ENCODE assay signal across 1 cellular context in the genomic region with DNA sequence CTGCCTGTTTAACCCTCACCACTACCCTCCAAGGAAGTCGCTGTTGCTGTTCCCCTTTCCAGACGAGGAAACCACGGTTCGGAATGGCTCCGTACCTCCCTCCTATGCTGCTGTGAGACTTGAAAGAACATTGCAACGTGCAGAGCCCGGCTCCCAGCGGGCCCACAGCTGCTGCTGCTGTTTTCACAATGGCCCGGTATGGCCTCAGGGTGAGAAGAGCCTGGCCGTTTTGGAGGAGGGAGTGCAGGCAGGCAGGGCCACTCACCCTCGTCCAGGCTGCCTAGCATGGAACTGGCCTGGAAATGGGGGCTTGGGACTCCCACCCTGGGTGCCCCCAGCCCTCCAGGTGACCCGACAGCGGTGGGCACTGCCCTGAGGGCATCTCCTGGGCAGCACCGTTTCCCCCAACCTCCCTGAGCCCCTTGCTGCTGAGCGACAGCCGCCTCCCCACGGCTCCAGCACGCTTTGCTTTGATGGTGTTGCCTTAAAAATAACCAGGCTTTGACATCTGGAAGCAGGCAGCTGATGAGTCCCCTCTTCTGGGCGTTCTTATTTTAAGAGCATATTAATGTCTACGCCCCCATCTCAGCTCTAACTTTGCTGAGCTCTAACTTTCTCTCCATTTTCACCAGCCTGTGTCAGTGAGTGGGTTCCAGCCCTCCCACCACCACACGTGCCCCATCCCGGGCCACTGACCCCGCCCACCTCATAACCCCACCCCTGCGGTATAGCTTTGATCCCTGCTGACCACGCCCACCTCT.
TF ChIP-seq lines count a peak whose summit lies in the region.

No MANE protein-coding gene starts in this region.

TF ChIP-seq in HepG2, 621 proteins besides CTCF, POLR2A, EP300 and RAD21 (continued from another document and continues in another):
- TF ChIP-seq, protein P1, sequence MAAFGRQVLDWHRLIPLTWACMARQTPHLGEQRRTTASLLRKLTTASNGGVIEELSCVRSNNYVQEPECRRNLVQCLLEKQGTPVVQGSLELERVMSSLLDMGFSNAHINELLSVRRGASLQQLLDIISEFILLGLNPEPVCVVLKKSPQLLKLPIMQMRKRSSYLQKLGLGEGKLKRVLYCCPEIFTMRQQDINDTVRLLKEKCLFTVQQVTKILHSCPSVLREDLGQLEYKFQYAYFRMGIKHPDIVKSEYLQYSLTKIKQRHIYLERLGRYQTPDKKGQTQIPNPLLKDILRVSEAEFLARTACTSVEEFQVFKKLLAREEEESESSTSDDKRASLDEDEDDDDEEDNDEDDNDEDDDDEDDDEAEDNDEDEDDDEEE (CRISPR knock-in tag; IDR thresholded peaks at IDR 0.05) = no peak
- TF ChIP-seq ZNF891 (CRISPR knock-in tag; IDR thresholded peaks at IDR 0.05) = no peak
- no peak for TF ChIP-seq ZZZ3 (CRISPR knock-in tag; IDR thresholded peaks at IDR 0.05; ENCODE audit: borderline replicate concordance)
- TF ChIP-seq RFXANK (CRISPR knock-in tag; IDR thresholded peaks at IDR 0.05) = no peak
- TF ChIP-seq, protein P2, sequence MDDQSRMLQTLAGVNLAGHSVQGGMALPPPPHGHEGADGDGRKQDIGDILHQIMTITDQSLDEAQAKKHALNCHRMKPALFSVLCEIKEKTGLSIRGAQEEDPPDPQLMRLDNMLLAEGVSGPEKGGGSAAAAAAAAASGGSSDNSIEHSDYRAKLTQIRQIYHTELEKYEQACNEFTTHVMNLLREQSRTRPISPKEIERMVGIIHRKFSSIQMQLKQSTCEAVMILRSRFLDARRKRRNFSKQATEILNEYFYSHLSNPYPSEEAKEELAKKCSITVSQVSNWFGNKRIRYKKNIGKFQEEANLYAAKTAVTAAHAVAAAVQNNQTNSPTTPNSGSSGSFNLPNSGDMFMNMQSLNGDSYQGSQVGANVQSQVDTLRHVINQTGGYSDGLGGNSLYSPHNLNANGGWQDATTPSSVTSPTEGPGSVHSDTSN (CRISPR knock-in tag; IDR thresholded peaks at IDR 0.05; ENCODE audit: borderline replicate concordance) = no peak
- no peak for TF ChIP-seq JUND (CRISPR knock-in tag; IDR thresholded peaks at IDR 0.05)
- TF ChIP-seq SP4 (CRISPR knock-in tag; IDR thresholded peaks at IDR 0.05) = no peak
- TF ChIP-seq SSRP1 (CRISPR knock-in tag; IDR thresholded peaks at IDR 0.05) = no peak
- TF ChIP-seq ZBTB25 (CRISPR knock-in tag; IDR thresholded peaks at IDR 0.05) = peak; percentile 29; the same call in 1 of the 2 replicates
- TF ChIP-seq ZNF563 (CRISPR knock-in tag; IDR thresholded peaks at IDR 0.05) = 0 out of 2 replicates have a peak, but pooled peaks have one; percentile 52
- TF ChIP-seq ZFP90 (CRISPR knock-in tag; IDR thresholded peaks at IDR 0.05; ENCODE audit: borderline replicate concordance) = no peak
- TF ChIP-seq, protein P3, sequence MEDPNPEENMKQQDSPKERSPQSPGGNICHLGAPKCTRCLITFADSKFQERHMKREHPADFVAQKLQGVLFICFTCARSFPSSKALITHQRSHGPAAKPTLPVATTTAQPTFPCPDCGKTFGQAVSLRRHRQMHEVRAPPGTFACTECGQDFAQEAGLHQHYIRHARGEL (CRISPR knock-in tag; IDR thresholded peaks at IDR 0.05) = no peak
- TF ChIP-seq, protein P4, sequence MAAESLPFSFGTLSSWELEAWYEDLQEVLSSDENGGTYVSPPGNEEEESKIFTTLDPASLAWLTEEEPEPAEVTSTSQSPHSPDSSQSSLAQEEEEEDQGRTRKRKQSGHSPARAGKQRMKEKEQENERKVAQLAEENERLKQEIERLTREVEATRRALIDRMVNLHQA (CRISPR knock-in tag; IDR thresholded peaks at IDR 0.05) = no peak
- TF ChIP-seq SP2 (CRISPR knock-in tag; IDR thresholded peaks at IDR 0.05) = no peak
- TF ChIP-seq, protein P5, sequence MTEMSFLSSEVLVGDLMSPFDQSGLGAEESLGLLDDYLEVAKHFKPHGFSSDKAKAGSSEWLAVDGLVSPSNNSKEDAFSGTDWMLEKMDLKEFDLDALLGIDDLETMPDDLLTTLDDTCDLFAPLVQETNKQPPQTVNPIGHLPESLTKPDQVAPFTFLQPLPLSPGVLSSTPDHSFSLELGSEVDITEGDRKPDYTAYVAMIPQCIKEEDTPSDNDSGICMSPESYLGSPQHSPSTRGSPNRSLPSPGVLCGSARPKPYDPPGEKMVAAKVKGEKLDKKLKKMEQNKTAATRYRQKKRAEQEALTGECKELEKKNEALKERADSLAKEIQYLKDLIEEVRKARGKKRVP (CRISPR knock-in tag; IDR thresholded peaks at IDR 0.05) = no peak
- no peak for TF ChIP-seq FOXO4 (CRISPR knock-in tag; conservative IDR thresholded peaks at IDR 0.05)
- no peak for TF ChIP-seq YEATS4 (CRISPR knock-in tag; IDR thresholded peaks at IDR 0.05; ENCODE audit: borderline replicate concordance)
- TF ChIP-seq GLI4 (CRISPR knock-in tag; IDR thresholded peaks at IDR 0.05; ENCODE audit: borderline replicate concordance) = no peak
- TF ChIP-seq SOX13 (IDR thresholded peaks at IDR 0.05) = no peak
- TF ChIP-seq SOX13 (CRISPR knock-in tag; conservative IDR thresholded peaks at IDR 0.05 in 1 of 2, IDR thresholded peaks at IDR 0.05 in 1 of 2) = no peak
- no peak for TF ChIP-seq RNF2 (conservative IDR thresholded peaks at IDR 0.05; ENCODE audit: low read depth)
- TF ChIP-seq HHEX (CRISPR knock-in tag; IDR thresholded peaks at IDR 0.05) = no peak
- TF ChIP-seq AGO2 (optimal IDR thresholded peaks at IDR 0.05; ENCODE audit: low read depth, low read length) = peak; percentile 98
- TF ChIP-seq ZNF572 (CRISPR knock-in tag; IDR thresholded peaks at IDR 0.05) = 0 out of 2 replicates have a peak, but pooled peaks have one; percentile 42
- TF ChIP-seq RBM22 (optimal IDR thresholded peaks at IDR 0.05; ENCODE audit: low read length) = peak; percentile 93
- no peak for TF ChIP-seq FOXJ3 (CRISPR knock-in tag; IDR thresholded peaks at IDR 0.05; ENCODE audit: borderline replicate concordance)
- no peak for TF ChIP-seq RBAK (CRISPR knock-in tag; IDR thresholded peaks at IDR 0.05)
- TF ChIP-seq ZFP37 (CRISPR knock-in tag; IDR thresholded peaks at IDR 0.05; ENCODE audit: borderline replicate concordance) = no peak
- TF ChIP-seq SOX6 (IDR thresholded peaks at IDR 0.05) = no peak
- TF ChIP-seq SOX6 (CRISPR knock-in tag; IDR thresholded peaks at IDR 0.05) = no peak
- no peak for TF ChIP-seq NR2F6 (IDR thresholded peaks at IDR 0.05)
- no peak for TF ChIP-seq NR2F6 (CRISPR knock-in tag; IDR thresholded peaks at IDR 0.05)
- TF ChIP-seq, protein P6, sequence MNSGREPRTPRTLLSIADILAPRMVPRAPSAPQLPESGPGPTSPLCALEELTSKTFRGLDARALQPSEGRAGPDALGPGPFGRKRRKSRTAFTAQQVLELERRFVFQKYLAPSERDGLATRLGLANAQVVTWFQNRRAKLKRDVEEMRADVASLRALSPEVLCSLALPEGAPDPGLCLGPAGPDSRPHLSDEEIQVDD (CRISPR knock-in tag; IDR thresholded peaks at IDR 0.05; ENCODE audit: borderline replicate concordance) = no peak
- TF ChIP-seq MAF1 (CRISPR knock-in tag; IDR thresholded peaks at IDR 0.05; ENCODE audit: borderline replicate concordance) = no peak
- no peak for TF ChIP-seq ZNF737 (CRISPR knock-in tag; IDR thresholded peaks at IDR 0.05; ENCODE audit: borderline replicate concordance)
- TF ChIP-seq NFATC3 (CRISPR knock-in tag; IDR thresholded peaks at IDR 0.05) = no peak
- TF ChIP-seq NR3C1 (CRISPR knock-in tag; IDR thresholded peaks at IDR 0.05) = no peak
- no peak for TF ChIP-seq HNF1A (IDR thresholded peaks at IDR 0.05; ENCODE audit: low read depth)
- no peak for TF ChIP-seq HNF1A (CRISPR knock-in tag; IDR thresholded peaks at IDR 0.05; ENCODE audit: borderline replicate concordance)
- no peak for TF ChIP-seq ZNF44 (CRISPR knock-in tag; IDR thresholded peaks at IDR 0.05)
- TF ChIP-seq SAP130 (CRISPR knock-in tag; IDR thresholded peaks at IDR 0.05; ENCODE audit: low read depth) = no peak
- no peak for TF ChIP-seq FOXC1 (CRISPR knock-in tag; IDR thresholded peaks at IDR 0.05; ENCODE audit: borderline replicate concordance)
- TF ChIP-seq ZNF644 (CRISPR knock-in tag; IDR thresholded peaks at IDR 0.05; ENCODE audit: low read depth) = no peak
- TF ChIP-seq KLF11 (CRISPR knock-in tag; IDR thresholded peaks at IDR 0.05) = no peak
- no peak for TF ChIP-seq ZNF101 (CRISPR knock-in tag; IDR thresholded peaks at IDR 0.05; ENCODE audit: borderline replicate concordance, low read depth)
- TF ChIP-seq SNAPC2 (CRISPR knock-in tag; IDR thresholded peaks at IDR 0.05) = 0 out of 2 replicates have a peak, but pooled peaks have one; percentile 8
- TF ChIP-seq ZNF562 (CRISPR knock-in tag; IDR thresholded peaks at IDR 0.05; ENCODE audit: borderline replicate concordance) = no peak
- no peak for TF ChIP-seq POGZ (CRISPR knock-in tag; IDR thresholded peaks at IDR 0.05)
- TF ChIP-seq, protein P7, sequence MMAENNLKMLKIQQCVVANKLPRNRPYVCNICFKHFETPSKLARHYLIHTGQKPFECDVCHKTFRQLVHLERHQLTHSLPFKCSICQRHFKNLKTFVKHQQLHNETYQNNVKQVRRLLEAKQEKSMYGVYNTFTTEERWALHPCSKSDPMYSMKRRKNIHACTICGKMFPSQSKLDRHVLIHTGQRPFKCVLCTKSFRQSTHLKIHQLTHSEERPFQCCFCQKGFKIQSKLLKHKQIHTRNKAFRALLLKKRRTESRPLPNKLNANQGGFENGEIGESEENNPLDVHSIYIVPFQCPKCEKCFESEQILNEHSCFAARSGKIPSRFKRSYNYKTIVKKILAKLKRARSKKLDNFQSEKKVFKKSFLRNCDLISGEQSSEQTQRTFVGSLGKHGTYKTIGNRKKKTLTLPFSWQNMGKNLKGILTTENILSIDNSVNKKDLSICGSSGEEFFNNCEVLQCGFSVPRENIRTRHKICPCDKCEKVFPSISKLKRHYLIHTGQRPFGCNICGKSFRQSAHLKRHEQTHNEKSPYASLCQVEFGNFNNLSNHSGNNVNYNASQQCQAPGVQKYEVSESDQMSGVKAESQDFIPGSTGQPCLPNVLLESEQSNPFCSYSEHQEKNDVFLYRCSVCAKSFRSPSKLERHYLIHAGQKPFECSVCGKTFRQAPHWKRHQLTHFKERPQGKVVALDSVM (CRISPR knock-in tag; IDR thresholded peaks at IDR 0.05) = no peak
- TF ChIP-seq, protein P8, sequence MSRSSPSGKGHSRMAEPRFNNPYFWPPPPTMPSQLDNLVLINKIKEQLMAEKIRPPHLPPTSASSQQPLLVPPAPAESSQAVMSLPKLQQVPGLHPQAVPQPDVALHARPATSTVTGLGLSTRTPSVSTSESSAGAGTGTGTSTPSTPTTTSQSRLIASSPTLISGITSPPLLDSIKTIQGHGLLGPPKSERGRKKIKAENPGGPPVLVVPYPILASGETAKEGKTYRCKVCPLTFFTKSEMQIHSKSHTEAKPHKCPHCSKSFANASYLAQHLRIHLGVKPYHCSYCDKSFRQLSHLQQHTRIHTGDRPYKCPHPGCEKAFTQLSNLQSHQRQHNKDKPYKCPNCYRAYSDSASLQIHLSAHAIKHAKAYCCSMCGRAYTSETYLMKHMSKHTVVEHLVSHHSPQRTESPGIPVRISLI (CRISPR knock-in tag; IDR thresholded peaks at IDR 0.05; ENCODE audit: borderline replicate concordance) = 0 out of 2 replicates have a peak, but pooled peaks have one; percentile 7
